In the genomic region with DNA sequence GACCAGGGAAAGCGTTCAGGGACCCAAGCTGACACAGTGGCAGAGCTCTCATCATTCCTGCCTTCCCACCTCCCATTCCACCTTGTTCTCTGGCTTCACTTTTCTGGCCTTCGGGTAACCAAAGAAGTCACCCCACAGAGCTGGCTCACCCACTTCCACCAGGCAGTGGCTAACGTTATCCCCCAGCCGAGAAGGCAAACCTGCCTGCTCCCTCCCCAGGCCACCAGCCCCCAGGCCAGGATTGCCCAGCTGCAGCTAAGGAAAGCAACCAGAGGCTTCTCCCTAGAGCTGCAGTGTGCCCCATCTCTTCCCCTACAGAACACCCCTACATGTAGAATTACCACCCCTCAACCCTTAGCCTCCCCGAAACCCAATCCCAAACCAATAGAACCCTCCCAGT, we compare ENCODE assay signal across 14 cellular contexts. TPM values are rescaled to one million over a fixed set of nuclear protein-coding genes. Genes with fewer than 3 reads are reported as not detected.
DNase-seq lines count a peak whose midpoint lies in the region; ATAC-seq and TF ChIP-seq lines count a peak whose summit lies in the region.
"Had no signal": no experiment of that assay in that cellular context is flagged by ENCODE, and none has a peak within 500 bp of the region (broad histone marks: within the 10 kb centered on the region; RNA-seq: fewer than 3 reads in every experiment).

No MANE protein-coding gene starts in this region.

- no peaks in the 10 kb centered on the region for H3K9me3 ChIP-seq in esophagus squamous epithelium
- H3K9me3 ChIP-seq in spleen: no peaks in the 10 kb centered on the region
- H3K9me3 ChIP-seq: ascending aorta, sigmoid colon had no signal

- DNase-seq in activated CD4-positive, alpha-beta T cell treated with anti-CD3 and anti-CD28 coated beads, Interleukin-2, amount 10 ng/mL, durations not matched to agents 24 days and 14 days: no peak
- no peak for DNase-seq in activated CD4-positive, alpha-beta T cell treated with anti-CD3 and anti-CD28 coated beads, Interleukin-2, amount 50 U/mL, for 1 hour
- DNase-seq in WTC11 (ENCODE audit: low spot score): no peak
- no peak for DNase-seq in esophagus squamous epithelium (lab: John Stamatoyannopoulos, UW)
- DNase-seq in spleen: no peak
- no peak for DNase-seq in medulla oblongata (ENCODE audit: extremely low spot score)
- DNase-seq in NCI-H510A (lab: John Stamatoyannopoulos, UW): no peak
- DNase-seq: DND-41, HCEC 1CT, hippocampal formation, NCI-H748 treated with DMSO at 0.1 percent for 48 hours, sigmoid colon had no signal

- H3K4me1 Mint-ChIP-seq in activated CD4-positive, alpha-beta T cell treated with anti-CD3 and anti-CD28 coated beads, Interleukin-2, amount 10 ng/mL, durations not matched to agents 24 days and 14 days: peaks cover 77% of the 10 kb centered on the region
- H3K4me1 Mint-ChIP-seq in WTC11: peaks cover 86% of the 10 kb centered on the region

- no peaks in the 10 kb centered on the region for H3K9me3 Mint-ChIP-seq in activated CD4-positive, alpha-beta T cell treated with anti-CD3 and anti-CD28 coated beads, Interleukin-2, amount 10 ng/mL, durations not matched to agents 24 days and 14 days
- H3K9me3 Mint-ChIP-seq in WTC11: peaks cover 4% of the 10 kb centered on the region

- TF ChIP-seq CTCF in WTC11 (IDR thresholded peaks at IDR 0.05): no peak
- TF ChIP-seq CTCF in esophagus squamous epithelium (IDR thresholded peaks at IDR 0.05): no peak
- TF ChIP-seq CTCF in spleen (IDR thresholded peaks at IDR 0.05 in 8 of 11, conservative IDR thresholded peaks at IDR 0.05 in 3 of 11): no peak

- no peaks in the 10 kb centered on the region for H3K27me3 ChIP-seq in esophagus squamous epithelium
- H3K27me3 ChIP-seq in spleen (replicated peaks in 1 of 7): no peaks in the 10 kb centered on the region
- H3K27me3 ChIP-seq: ascending aorta had no signal

- intact Hi-C loops in activated CD4-positive, alpha-beta T cell treated with anti-CD3 and anti-CD28 coated beads, Interleukin-2, amount 10 ng/mL, durations not matched to agents 24 days and 14 days (cut with micrococcal nuclease): no loop called here
- intact Hi-C loops in esophagus squamous epithelium (cut with DNase I) (no loop called here), spleen (cut with DNase I; ENCODE audit: low total_unique reads) (no loop called here)

- H3K27ac ChIP-seq in esophagus squamous epithelium (peak overlapping the region; percentile 79 to 89 (median 84)), spleen (peak overlapping the region in 5 of 8 donors; percentile 39 to 86 (median 82))
- H3K27ac ChIP-seq: ascending aorta, sigmoid colon had no signal

- POLR2A ChIA-PET in WTC11 (lab: Charles Lee): no interaction called here

- CTCF ChIA-PET in WTC11 (lab: Charles Lee): interaction anchor here (0.6 to 1.9 kb wide), 4 partner anchors 18 to 72 kb away, joined by 4 to 19 read pairs (median 6); no protein-coding TSS in a partner anchor

- H3K4me3 ChIP-seq in esophagus squamous epithelium (peak overlapping the region in 1 of 4 donors; percentile 1), spleen (peak overlapping the region in 1 of 8 donors; percentile 70)
- H3K4me3 ChIP-seq: ascending aorta, sigmoid colon had no signal

- no peak for ATAC-seq in WTC11
- ATAC-seq in GM21737 (IDR thresholded peaks at IDR 0.05; ENCODE audit: unreplicated experiment): no peak

- H3K36me3 ChIP-seq in esophagus squamous epithelium (no peaks in the 10 kb centered on the region), spleen (peaks cover 0 to 9% (median 0%) of the 10 kb centered on the region in 6 donors)
- H3K36me3 ChIP-seq: ascending aorta, sigmoid colon had no signal

- peaks cover 29% of the 10 kb centered on the region for H3K36me3 Mint-ChIP-seq in activated CD4-positive, alpha-beta T cell treated with anti-CD3 and anti-CD28 coated beads, Interleukin-2, amount 10 ng/mL, durations not matched to agents 24 days and 14 days (ENCODE audit: low read depth)
- H3K36me3 Mint-ChIP-seq in WTC11: peaks cover 4% of the 10 kb centered on the region

- 49 to 60% methylated on average over 4 to 5 of the region's 5 CpGs for WGBS in esophagus squamous epithelium, 2 donors
- 76 to 91% (median 85%) methylated on average over 5 of the region's 5 CpGs for WGBS in spleen, 5 donors

- no peaks in the 10 kb centered on the region for H3K27me3 Mint-ChIP-seq in activated CD4-positive, alpha-beta T cell treated with anti-CD3 and anti-CD28 coated beads, Interleukin-2, amount 10 ng/mL, durations not matched to agents 24 days and 14 days
- no peaks in the 10 kb centered on the region for H3K27me3 Mint-ChIP-seq in WTC11 (ENCODE audit: low read depth)

- peaks cover 54 to 100% (median 83%) of the 10 kb centered on the region in 3 donors for H3K4me1 ChIP-seq in esophagus squamous epithelium
- peaks cover 73 to 100% (median 98%) of the 10 kb centered on the region in 6 donors for H3K4me1 ChIP-seq in spleen
- H3K4me1 ChIP-seq: ascending aorta, sigmoid colon had no signal

- peak overlapping the region; percentile 74 for H3K4me3 Mint-ChIP-seq in activated CD4-positive, alpha-beta T cell treated with anti-CD3 and anti-CD28 coated beads, Interleukin-2, amount 10 ng/mL, durations not matched to agents 24 days and 14 days
- peak overlapping the region; percentile 18; the same call in 1 of the 2 replicates for H3K4me3 Mint-ChIP-seq in WTC11

- peak overlapping the region; percentile 92 for H3K27ac Mint-ChIP-seq in activated CD4-positive, alpha-beta T cell treated with anti-CD3 and anti-CD28 coated beads, Interleukin-2, amount 10 ng/mL, durations not matched to agents 24 days and 14 days
- H3K27ac Mint-ChIP-seq in WTC11: peak overlapping the region; percentile 97

- no peak for TF ChIP-seq POLR2A in esophagus squamous epithelium (IDR thresholded peaks at IDR 0.05)
- no peak for TF ChIP-seq POLR2A in spleen (IDR thresholded peaks at IDR 0.05)

TF ChIP-seq in WTC11, 78 proteins besides CTCF, POLR2A, EP300 and RAD21:
- TF ChIP-seq ZNF232 (CRISPR knock-in tag; IDR thresholded peaks at IDR 0.05) (no peak), MXD4 (CRISPR knock-in tag; IDR thresholded peaks at IDR 0.05; ENCODE audit: borderline replicate concordance) (no peak), KAT7 (CRISPR knock-in tag; IDR thresholded peaks at IDR 0.05; ENCODE audit: borderline replicate concordance) (no peak), EMX1 (CRISPR knock-in tag; IDR thresholded peaks at IDR 0.05) (no peak), GRHL2 (CRISPR knock-in tag; IDR thresholded peaks at IDR 0.05; ENCODE audit: insufficient replicate concordance, severe bottlenecking) (no peak), ETV6 (CRISPR knock-in tag; IDR thresholded peaks at IDR 0.05) (no peak), CBFB (CRISPR knock-in tag; IDR thresholded peaks at IDR 0.05; ENCODE audit: low read depth) (no peak), FOXK1 (CRISPR knock-in tag; IDR thresholded peaks at IDR 0.05) (no peak), JAZF1 (CRISPR knock-in tag; IDR thresholded peaks at IDR 0.05) (no peak)
- TF ChIP-seq, protein P1, sequence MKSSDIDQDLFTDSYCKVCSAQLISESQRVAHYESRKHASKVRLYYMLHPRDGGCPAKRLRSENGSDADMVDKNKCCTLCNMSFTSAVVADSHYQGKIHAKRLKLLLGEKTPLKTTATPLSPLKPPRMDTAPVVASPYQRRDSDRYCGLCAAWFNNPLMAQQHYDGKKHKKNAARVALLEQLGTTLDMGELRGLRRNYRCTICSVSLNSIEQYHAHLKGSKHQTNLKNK (CRISPR knock-in tag; IDR thresholded peaks at IDR 0.05): no peak
- TF ChIP-seq, protein P2, sequence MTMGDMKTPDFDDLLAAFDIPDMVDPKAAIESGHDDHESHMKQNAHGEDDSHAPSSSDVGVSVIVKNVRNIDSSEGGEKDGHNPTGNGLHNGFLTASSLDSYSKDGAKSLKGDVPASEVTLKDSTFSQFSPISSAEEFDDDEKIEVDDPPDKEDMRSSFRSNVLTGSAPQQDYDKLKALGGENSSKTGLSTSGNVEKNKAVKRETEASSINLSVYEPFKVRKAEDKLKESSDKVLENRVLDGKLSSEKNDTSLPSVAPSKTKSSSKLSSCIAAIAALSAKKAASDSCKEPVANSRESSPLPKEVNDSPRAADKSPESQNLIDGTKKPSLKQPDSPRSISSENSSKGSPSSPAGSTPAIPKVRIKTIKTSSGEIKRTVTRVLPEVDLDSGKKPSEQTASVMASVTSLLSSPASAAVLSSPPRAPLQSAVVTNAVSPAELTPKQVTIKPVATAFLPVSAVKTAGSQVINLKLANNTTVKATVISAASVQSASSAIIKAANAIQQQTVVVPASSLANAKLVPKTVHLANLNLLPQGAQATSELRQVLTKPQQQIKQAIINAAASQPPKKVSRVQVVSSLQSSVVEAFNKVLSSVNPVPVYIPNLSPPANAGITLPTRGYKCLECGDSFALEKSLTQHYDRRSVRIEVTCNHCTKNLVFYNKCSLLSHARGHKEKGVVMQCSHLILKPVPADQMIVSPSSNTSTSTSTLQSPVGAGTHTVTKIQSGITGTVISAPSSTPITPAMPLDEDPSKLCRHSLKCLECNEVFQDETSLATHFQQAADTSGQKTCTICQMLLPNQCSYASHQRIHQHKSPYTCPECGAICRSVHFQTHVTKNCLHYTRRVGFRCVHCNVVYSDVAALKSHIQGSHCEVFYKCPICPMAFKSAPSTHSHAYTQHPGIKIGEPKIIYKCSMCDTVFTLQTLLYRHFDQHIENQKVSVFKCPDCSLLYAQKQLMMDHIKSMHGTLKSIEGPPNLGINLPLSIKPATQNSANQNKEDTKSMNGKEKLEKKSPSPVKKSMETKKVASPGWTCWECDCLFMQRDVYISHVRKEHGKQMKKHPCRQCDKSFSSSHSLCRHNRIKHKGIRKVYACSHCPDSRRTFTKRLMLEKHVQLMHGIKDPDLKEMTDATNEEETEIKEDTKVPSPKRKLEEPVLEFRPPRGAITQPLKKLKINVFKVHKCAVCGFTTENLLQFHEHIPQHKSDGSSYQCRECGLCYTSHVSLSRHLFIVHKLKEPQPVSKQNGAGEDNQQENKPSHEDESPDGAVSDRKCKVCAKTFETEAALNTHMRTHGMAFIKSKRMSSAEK (CRISPR knock-in tag; IDR thresholded peaks at IDR 0.05; ENCODE audit: borderline replicate concordance): no peak

RNA-seq across cellular contexts. Expression of a gene that starts 22.2 kb away (rescaled TPM):
- total RNA-seq in activated CD4-positive, alpha-beta T cell treated with anti-CD3 and anti-CD28 coated beads, Interleukin-2, amount 10 ng/mL, durations not matched to agents 24 days and 14 days: 79.7 and 89.9 TPM in 2 replicates
- 46.4 to 64.8 TPM (median 46.6 TPM) in 3 replicates for total RNA-seq in WTC11 (2021)
- total RNA-seq in esophagus squamous epithelium: 10 to 100 TPM; 23.2 to 31.5 (median 29.9) TPM
- 100 to 1,000 TPM in 6 of 7 donors, 10 to 100 TPM in 1; 96.4 to 136 (median 107) TPM for total RNA-seq in spleen
- polyA plus RNA-seq in spleen: 10 to 100 TPM; 23.2 to 38.4 (median 29.8) TPM
